1 cellular context compared by ENCODE assay signal in genomic region chr7:140310337-140311002, GRCh38.
TF ChIP-seq lines count a peak whose summit lies in the region.

No MANE protein-coding gene starts in this region.

TF ChIP-seq in HepG2, 621 proteins besides CTCF, POLR2A, EP300 and RAD21 (continued from another document and continues in another):
- no peak for TF ChIP-seq ZXDC (CRISPR knock-in tag; IDR thresholded peaks at IDR 0.05)
- no peak for TF ChIP-seq SSRP1 (CRISPR knock-in tag; IDR thresholded peaks at IDR 0.05)
- no peak for TF ChIP-seq MZF1 (CRISPR knock-in tag; IDR thresholded peaks at IDR 0.05; ENCODE audit: borderline replicate concordance)
- TF ChIP-seq ZMAT5 (CRISPR knock-in tag; IDR thresholded peaks at IDR 0.05; ENCODE audit: borderline replicate concordance, low read depth) = no peak
- no peak for TF ChIP-seq KLF9 (CRISPR knock-in tag; IDR thresholded peaks at IDR 0.05; ENCODE audit: low read depth)
- no peak for TF ChIP-seq FIP1L1 (IDR thresholded peaks at IDR 0.05; ENCODE audit: borderline replicate concordance, insufficient read depth, low read depth, low read length)
- TF ChIP-seq TOE1 (CRISPR knock-in tag; IDR thresholded peaks at IDR 0.05) = no peak
- TF ChIP-seq NFKBIZ (CRISPR knock-in tag; IDR thresholded peaks at IDR 0.05) = no peak
- TF ChIP-seq AGO2 (optimal IDR thresholded peaks at IDR 0.05; ENCODE audit: low read depth, low read length) = no peak
- no peak for TF ChIP-seq AKAP8 (CRISPR knock-in tag; IDR thresholded peaks at IDR 0.05)
- TF ChIP-seq FOXO4 (CRISPR knock-in tag; conservative IDR thresholded peaks at IDR 0.05) = no peak
- TF ChIP-seq FOXP1 (IDR thresholded peaks at IDR 0.05) = no peak
- peak; percentile 67 for TF ChIP-seq FOXP1 (CRISPR knock-in tag; IDR thresholded peaks at IDR 0.05)
- 0 out of 2 replicates have a peak, but pooled peaks have one; percentile 32 for TF ChIP-seq ZNF800 (CRISPR knock-in tag; IDR thresholded peaks at IDR 0.05)
- peak; percentile 66; the same call in 1 of the 2 replicates for TF ChIP-seq FOXA1 (IDR thresholded peaks at IDR 0.05)
- TF ChIP-seq FOXA1 (CRISPR knock-in tag; IDR thresholded peaks at IDR 0.05) = peak; percentile 86
- no peak for TF ChIP-seq ZNF564 (CRISPR knock-in tag; IDR thresholded peaks at IDR 0.05)
- peak; percentile 74; the same call in 1 of the 2 replicates for TF ChIP-seq SOX5 (CRISPR knock-in tag; IDR thresholded peaks at IDR 0.05; ENCODE audit: borderline replicate concordance)
- no peak for TF ChIP-seq ZNF556 (CRISPR knock-in tag; IDR thresholded peaks at IDR 0.05; ENCODE audit: borderline replicate concordance)
- TF ChIP-seq ARID5B (CRISPR knock-in tag; IDR thresholded peaks at IDR 0.05) = peak; percentile 85
- no peak for TF ChIP-seq RBFOX2 (IDR thresholded peaks at IDR 0.05; ENCODE audit: low read depth, low read length)
- no peak for TF ChIP-seq MXD1 (CRISPR knock-in tag; IDR thresholded peaks at IDR 0.05)
- TF ChIP-seq ZNF580 (CRISPR knock-in tag; IDR thresholded peaks at IDR 0.05; ENCODE audit: borderline replicate concordance, low read depth) = no peak
- 0 out of 2 replicates have a peak, but pooled peaks have one; percentile 25 for TF ChIP-seq ZFP37 (CRISPR knock-in tag; IDR thresholded peaks at IDR 0.05; ENCODE audit: borderline replicate concordance)
- TF ChIP-seq MED1 (CRISPR knock-in tag; IDR thresholded peaks at IDR 0.05) = peak; percentile 48
- TF ChIP-seq POLR2G (IDR thresholded peaks at IDR 0.05; ENCODE audit: low read depth, low read length) = no peak
- no peak for TF ChIP-seq FOSL1 (CRISPR knock-in tag; IDR thresholded peaks at IDR 0.05; ENCODE audit: borderline replicate concordance)
- TF ChIP-seq HBP1 (CRISPR knock-in tag; IDR thresholded peaks at IDR 0.05; ENCODE audit: low read depth) = no peak
- no peak for TF ChIP-seq GATAD1 (CRISPR knock-in tag; IDR thresholded peaks at IDR 0.05)
- no peak for TF ChIP-seq KDM5B (CRISPR knock-in tag; IDR thresholded peaks at IDR 0.05; ENCODE audit: borderline replicate concordance)
- TF ChIP-seq SUZ12 (IDR thresholded peaks at IDR 0.05; ENCODE audit: low read depth, low read length) = no peak
- peak; percentile 82 for TF ChIP-seq ARID3A (IDR thresholded peaks at IDR 0.05; ENCODE audit: low read depth, low read length)
- no peak for TF ChIP-seq SP4 (CRISPR knock-in tag; IDR thresholded peaks at IDR 0.05)
- TF ChIP-seq THAP11 (CRISPR knock-in tag; IDR thresholded peaks at IDR 0.05) = 0 out of 2 replicates have a peak, but pooled peaks have one; percentile 28
- TF ChIP-seq SMC3 (IDR thresholded peaks at IDR 0.05; ENCODE audit: low read length) = no peak
- no peak for TF ChIP-seq STAT5B (CRISPR knock-in tag; IDR thresholded peaks at IDR 0.05)
- TF ChIP-seq ZNF484 (CRISPR knock-in tag; IDR thresholded peaks at IDR 0.05; ENCODE audit: borderline replicate concordance, low read depth) = no peak
- no peak for TF ChIP-seq ZNF282 (IDR thresholded peaks at IDR 0.05; ENCODE audit: partially characterized antibody)
- no peak for TF ChIP-seq ELK4 (CRISPR knock-in tag; IDR thresholded peaks at IDR 0.05; ENCODE audit: borderline replicate concordance)
